ENCODE assay signal across 8 cellular contexts in the genomic region with DNA sequence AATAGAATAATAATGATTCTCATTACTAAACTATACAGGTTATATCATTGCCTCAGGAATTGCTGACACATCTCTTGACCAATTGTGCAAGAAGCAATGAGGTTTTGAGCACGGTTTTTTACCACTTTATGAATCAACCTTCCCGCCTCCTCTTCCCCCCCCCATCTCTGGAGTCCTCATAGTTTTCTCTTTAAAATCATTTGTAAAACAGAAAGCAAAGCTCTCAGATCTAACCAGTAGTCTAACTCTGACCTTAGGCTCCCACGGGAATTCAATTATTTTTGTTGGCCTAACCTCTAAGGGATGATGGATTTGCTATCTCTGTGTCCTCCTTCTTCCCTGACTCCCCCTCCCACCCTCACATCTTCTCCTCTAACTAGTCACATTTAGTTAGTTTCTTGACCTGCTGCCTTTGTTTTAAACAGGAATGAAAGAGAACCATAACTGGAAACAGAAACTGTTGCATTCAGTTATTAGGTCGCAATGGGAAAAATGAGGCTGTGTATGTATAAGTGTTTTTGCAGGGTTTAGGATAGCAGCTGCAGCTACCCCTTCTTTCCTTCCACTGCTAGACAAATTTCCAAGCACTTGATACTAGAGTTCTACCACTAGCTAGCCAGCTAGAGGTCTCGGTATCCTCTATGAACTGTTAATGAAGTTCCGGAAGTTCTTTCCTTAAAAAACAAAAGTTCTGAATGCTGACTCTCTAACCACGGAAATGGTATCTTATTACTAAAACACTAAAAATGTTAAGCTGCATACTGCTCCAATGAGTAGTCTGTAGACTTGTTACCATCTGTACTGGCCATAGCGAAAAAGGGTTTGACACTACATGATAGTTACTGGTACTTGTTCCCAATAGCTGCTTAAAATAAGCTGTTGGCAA.
DNase-seq lines count a peak whose midpoint lies in the region; ATAC-seq lines count a peak whose summit lies in the region.

No MANE protein-coding gene starts in this region.

- H3K9me3 Mint-ChIP-seq in immature natural killer cell = no peaks in the 10 kb centered on the region

- no peaks in the 10 kb centered on the region for H3K27me3 Mint-ChIP-seq in immature natural killer cell (ENCODE audit: low read depth in 3 of 3)

- DNase-seq in ACHN (peak; percentile 92), LHCN-M2 (ENCODE audit: low read depth) (peak; percentile 94), immature natural killer cell (peak in 1 of 3 donors; percentile 6), Ammon's horn (ENCODE audit: low spot score) (no peak), NCI-H2171 treated with DMSO at 0.1 percent for 48 hours (lab: John Stamatoyannopoulos, UW) (no peak)
- DNase-seq in activated T-helper 9 cell treated with anti-CD3 and anti-CD28 coated beads, Interleukin-2, amount 50 U/mL, for 16 hours (ENCODE audit: low read depth) = peak; percentile 21
- peak; percentile 41 for DNase-seq in stimulated activated naive CD8-positive, alpha-beta T cell treated with anti-CD3 and anti-CD28 coated beads, Interleukin-15, Interleukin-2, amounts not matched to agents 100 U/mL and 50 U/mL, for 24 hours

- H3K27ac Mint-ChIP-seq in immature natural killer cell = peak overlapping the region; percentile 8 to 78 (median 66)

- H3K36me3 Mint-ChIP-seq in immature natural killer cell = peaks cover 0 to 3% (median 0%) of the 10 kb centered on the region in 3 donors

- peaks cover 62 to 92% of the 10 kb centered on the region in 2 donors for H3K4me1 Mint-ChIP-seq in immature natural killer cell

- in situ Hi-C loops in ACHN (cut with HindIII; ENCODE audit: low pct_ligation_motif_present, low pct_unique_long_range_greater_than_20kb, low sequenced_read_pairs) = no loop called here

- H3K4me3 Mint-ChIP-seq in immature natural killer cell = peak overlapping the region; percentile 43 to 72 (median 65)

- peak; percentile 59 for ATAC-seq in GM19395 (IDR thresholded peaks at IDR 0.05; ENCODE audit: unreplicated experiment)
- ATAC-seq in stimulated activated naive CD8-positive, alpha-beta T cell treated with anti-CD3 and anti-CD28 coated beads, Interleukin-15, Interleukin-2, amounts not matched to agents 100 U/mL and 50 U/mL, for 24 hours = peak; percentile 83

Comparison
In these comparisons a context has a peak if more than half of its experiments do, and no peak if none do; other contexts are left out.
1. DNase-seq: peak in ACHN (single experiment), LHCN-M2 (single experiment), activated T-helper 9 cell treated with anti-CD3 and anti-CD28 coated beads, Interleukin-2, amount 50 U/mL, for 16 hours (single experiment) and stimulated activated naive CD8-positive, alpha-beta T cell treated with anti-CD3 and anti-CD28 coated beads, Interleukin-15, Interleukin-2, amounts not matched to agents 100 U/mL and 50 U/mL, for 24 hours (single experiment); none in Ammon's horn (single experiment) and NCI-H2171 treated with DMSO at 0.1 percent for 48 hours (single experiment).